Comparison of ENCODE assay signal across 1 cellular context in genomic region chr10:78255796-78256638, GRCh38.
TF ChIP-seq lines count a peak whose summit lies in the region.

No MANE protein-coding gene starts in this region.

TF ChIP-seq in HepG2, 621 proteins besides CTCF, POLR2A, EP300 and RAD21 (continued from another document):
- TF ChIP-seq RERE (CRISPR knock-in tag; IDR thresholded peaks at IDR 0.05; ENCODE audit: low read depth) (no peak), CENPX (CRISPR knock-in tag; IDR thresholded peaks at IDR 0.05) (no peak), ZNF446 (CRISPR knock-in tag; IDR thresholded peaks at IDR 0.05) (no peak), ZNF281 (CRISPR knock-in tag; IDR thresholded peaks at IDR 0.05; ENCODE audit: borderline replicate concordance) (no peak), MAFK (conservative IDR thresholded peaks at IDR 0.05 in 1 of 2, IDR thresholded peaks at IDR 0.05 in 1 of 2; ENCODE audit: low read length in 2 of 2) (peak; percentile 64 to 83), ATF4 (CRISPR knock-in tag; IDR thresholded peaks at IDR 0.05) (peak in 1 of 2 experiments; percentile 51; a peak in 2 of 4 replicates), GABPA (IDR thresholded peaks at IDR 0.05; ENCODE audit: low read depth, low read length) (no peak), GABPA (CRISPR knock-in tag; IDR thresholded peaks at IDR 0.05; ENCODE audit: low read depth) (peak; percentile 19; the same call in 1 of the 2 replicates), FOSL2 (CRISPR knock-in tag; IDR thresholded peaks at IDR 0.05) (peak; percentile 89), TEAD3 (CRISPR knock-in tag; optimal IDR thresholded peaks at IDR 0.05; ENCODE audit: borderline replicate concordance) (peak; percentile 42), CHD2 (IDR thresholded peaks at IDR 0.05; ENCODE audit: low read depth, low read length) (no peak), HOXA3 (CRISPR knock-in tag; IDR thresholded peaks at IDR 0.05) (no peak), ZNF713 (CRISPR knock-in tag; IDR thresholded peaks at IDR 0.05) (no peak), SOX5 (CRISPR knock-in tag; IDR thresholded peaks at IDR 0.05; ENCODE audit: borderline replicate concordance) (peak; percentile 19; the same call in 1 of the 2 replicates), ZNF343 (CRISPR knock-in tag; IDR thresholded peaks at IDR 0.05) (no peak), GATAD1 (CRISPR knock-in tag; IDR thresholded peaks at IDR 0.05) (no peak), NR2F6 (IDR thresholded peaks at IDR 0.05) (0 out of 2 replicates have a peak, but pooled peaks have one; percentile 13), NR2F6 (CRISPR knock-in tag; IDR thresholded peaks at IDR 0.05) (no peak), CEBPB (IDR thresholded peaks at IDR 0.05; ENCODE audit: borderline replicate concordance, low read depth, low read length) (0 out of 2 replicates have a peak, but pooled peaks have one; percentile 7), ARID5B (CRISPR knock-in tag; IDR thresholded peaks at IDR 0.05) (peak; percentile 41; the same call in 1 of the 2 replicates)
